ENCODE assay signal across 7 cellular contexts in genomic region chr11:118923721-118924587, GRCh38. TPM values are rescaled to one million over a fixed set of nuclear protein-coding genes. Genes with fewer than 3 reads are reported as not detected.
A peak's percentile ranks its signal among the peaks of the same experiment; 100 is the strongest.
DNase-seq lines count a peak whose midpoint lies in the region; TF ChIP-seq lines count a peak whose summit lies in the region.

No MANE protein-coding gene starts in this region.

- H3K27me3 Mint-ChIP-seq in IgD-negative memory B cell = peaks cover 3% of the 10 kb centered on the region

- H3K9me3 Mint-ChIP-seq in IgD-negative memory B cell = peaks cover 0 to 2% (median 0%) of the 10 kb centered on the region in 3 donors

- H3K4me1 Mint-ChIP-seq in IgD-negative memory B cell = peaks cover 39 to 53% (median 51%) of the 10 kb centered on the region in 3 donors

- no peaks in the 10 kb centered on the region for H3K36me3 ChIP-seq in suprapubic skin

- peak overlapping the region; percentile 87 to 99 (median 89) for H3K4me3 Mint-ChIP-seq in IgD-negative memory B cell

- H3K27me3 ChIP-seq in suprapubic skin = no peaks in the 10 kb centered on the region

- POLR2A ChIA-PET in GM10248 (lab: Yijun Ruan, JAX) = interaction anchor here (1.9 kb wide), 1 partner anchor 171 kb away, joined by 5 read pairs; a partner anchor contains a TSS

- TF ChIP-seq CTCF in suprapubic skin (IDR thresholded peaks at IDR 0.05) = no peak
- no peak for TF ChIP-seq CTCF in GM10248 (IDR thresholded peaks at IDR 0.05; ENCODE audit: control extremely low read depth, extremely low read depth, low read depth, missing control alignments)

- WGBS in adipose tissue, 3 donors = 2 to 18% (median 16%) methylated on average over 7 of the region's 7 CpGs
- 6% methylated on average over 7 of the region's 7 CpGs for WGBS in suprapubic skin

- H3K4me3 ChIP-seq in suprapubic skin = peak overlapping the region; percentile 93

- no peak for TF ChIP-seq POLR2A in suprapubic skin (IDR thresholded peaks at IDR 0.05)

- peak overlapping the region; percentile 73 for H3K27ac ChIP-seq in adipose tissue (ENCODE audit: low read depth, low read length)
- H3K27ac ChIP-seq in suprapubic skin = peak overlapping the region; percentile 96

- no peaks in the 10 kb centered on the region for H3K9me3 ChIP-seq in suprapubic skin

- H3K27ac Mint-ChIP-seq in IgD-negative memory B cell = peak overlapping the region; percentile 92 to 100 (median 95)

- peak; percentile 40 for DNase-seq in iris pigment epithelial cell (ENCODE audit: low read depth)
- DNase-seq in suprapubic skin (ENCODE audit: low spot score in 2 of 2) = no peak
- DNase-seq in middle frontal gyrus (ENCODE audit: extremely low spot score, low spot score) = no peak
- DNase-seq in GM10248 (ENCODE audit: extremely low spot score) = no peak
- DNase-seq in NCI-H2029 (lab: John Stamatoyannopoulos, UW) = no peak

- TF ChIP-seq EP300 in suprapubic skin (IDR thresholded peaks at IDR 0.05) = no peak

- CTCF ChIA-PET in GM10248 (lab: Yijun Ruan, JAX) = interaction anchor here (1.0 to 3.6 kb wide), 5 partner anchors 12 to 235 kb away, joined by 3 to 53 read pairs (median 4); partner anchors contain the start of gene DDX6

- H3K36me3 Mint-ChIP-seq in IgD-negative memory B cell = no peaks in the 10 kb centered on the region

- H3K4me1 ChIP-seq in suprapubic skin = peaks cover 82% of the 10 kb centered on the region

RNA-seq across cellular contexts. Expression of gene BCL9L, which starts 1.8 kb away (rescaled TPM):
- 2.8 TPM for polyA plus RNA-seq in IgD-negative memory B cell
- polyA plus RNA-seq in adipose tissue = 10 to 100 TPM; 13.9 to 28.9 (median 22.8) TPM
- 10 to 100 TPM; 50.0 to 58.9 (median 56.3) TPM for total RNA-seq in suprapubic skin

RNA-seq across cellular contexts. Expression of gene UPK2, which starts 32.1 kb away (rescaled TPM):
- not detected for polyA plus RNA-seq in IgD-negative memory B cell
- under 1 TPM in 2 of 3 donors, not detected in 1; 0.14 to 0.16 TPM for polyA plus RNA-seq in adipose tissue
- not detected for total RNA-seq in suprapubic skin

RNA-seq across cellular contexts. Expression of gene CXCR5, which starts 40.3 kb away (rescaled TPM):
- polyA plus RNA-seq in IgD-negative memory B cell (93.4 TPM), adipose tissue (under 1 TPM; 0.22 to 1.00 (median 0.46) TPM)
- not detected for total RNA-seq in suprapubic skin

RNA-seq across cellular contexts. Expression of gene FOXR1, which starts 47.6 kb away (rescaled TPM):
- polyA plus RNA-seq in IgD-negative memory B cell (not detected), adipose tissue (not detected)
- not detected for total RNA-seq in suprapubic skin

Comparison
In these comparisons a context has a peak if more than half of its experiments do, and no peak if none do; other contexts are left out.
1. RNA of gene CXCR5, which starts 40.3 kb away (polyA plus RNA-seq): 93.4 TPM in IgD-negative memory B cell (single experiment); 0.22 to 1.00 TPM in adipose tissue; every median in the first group is over 10 times any median in the second.